In the genomic region with DNA sequence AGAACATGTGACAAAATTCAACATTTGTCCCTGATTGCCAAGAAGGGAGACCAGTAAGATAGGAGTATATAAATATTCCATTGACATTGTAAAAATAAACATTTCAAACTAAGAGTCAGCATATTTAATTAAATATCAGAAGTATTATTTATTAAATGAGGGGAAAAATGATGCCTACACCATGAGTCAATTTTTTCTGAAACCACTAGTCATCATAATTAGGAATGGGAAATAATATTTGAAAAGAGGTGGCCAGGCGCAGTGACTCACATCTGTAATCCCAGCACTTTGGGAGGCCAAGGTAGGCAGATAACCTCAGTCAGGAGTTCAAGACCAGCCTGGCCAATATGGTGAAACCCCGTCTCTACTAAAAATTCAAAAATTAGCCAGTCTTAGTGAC, we compare ENCODE assay signal across 18 cellular contexts. TPM values are rescaled to one million over a fixed set of nuclear protein-coding genes. Genes with fewer than 3 reads are reported as not detected.
DNase-seq lines count a peak whose midpoint lies in the region; ATAC-seq, FAIRE-seq and TF ChIP-seq lines count a peak whose summit lies in the region.
"Had no signal": no experiment of that assay in that cellular context is flagged by ENCODE, and none has a peak within 500 bp of the region (broad histone marks: within the 10 kb centered on the region; RNA-seq: fewer than 3 reads in every experiment).

No MANE protein-coding gene starts in this region.

- CTCF ChIA-PET in A549 (lab: Yijun Ruan, JAX) (interaction anchor here (0.7 to 1.1 kb wide), 3 partner anchors 41 to 212 kb away, joined by 3 read pairs; no protein-coding TSS in a partner anchor), K562 (lab: Yijun Ruan, JAX; ENCODE audit: low intra/inter-chr PET ratio) (no interaction called here)
- CTCF ChIA-PET in CD4-positive, alpha-beta memory T cell (lab: Charles Lee; ENCODE audit: partially characterized antibody) = interaction anchor here (0.9 kb wide), 1 partner anchor 21 kb away, joined by 3 read pairs; no protein-coding TSS in a partner anchor

- peaks cover 32 to 37% of the 10 kb centered on the region in 2 donors for H3K36me3 Mint-ChIP-seq in CD4-positive, alpha-beta memory T cell
- H3K36me3 Mint-ChIP-seq in GM23338 (ENCODE audit: low read depth) = peaks cover 4% of the 10 kb centered on the region; the same call in 1 of the 3 replicates

- H3K9me3 Mint-ChIP-seq in CD4-positive, alpha-beta memory T cell = no peaks in the 10 kb centered on the region
- no peaks in the 10 kb centered on the region for H3K9me3 Mint-ChIP-seq in GM23338

- no peaks in the 10 kb centered on the region for H3K27me3 Mint-ChIP-seq in CD4-positive, alpha-beta memory T cell
- H3K27me3 Mint-ChIP-seq in GM23338 (ENCODE audit: insufficient read depth, low read depth, poor library complexity) = no peaks in the 10 kb centered on the region
- H3K27me3 Mint-ChIP-seq: CD4-positive, CD25-positive, alpha-beta regulatory T cell; IgD-negative memory B cell had no signal

- POLR2A ChIA-PET in A549 (lab: Yijun Ruan, JAX) (no interaction called here), K562 (lab: Yijun Ruan, JAX) (no interaction called here)
- POLR2A ChIA-PET in CD4-positive, alpha-beta memory T cell (lab: Charles Lee; ENCODE audit: partially characterized antibody) = no interaction called here

- TF ChIP-seq RAD21 in A549 (conservative IDR thresholded peaks at IDR 0.05 in 1 of 2, IDR thresholded peaks at IDR 0.05 in 1 of 2) = no peak
- TF ChIP-seq RAD21 in K562 (CRISPR knock-in tag; conservative IDR thresholded peaks at IDR 0.05 in 1 of 2, IDR thresholded peaks at IDR 0.05 in 1 of 2) = no peak

- H3K9me2 ChIP-seq in GM23248 (ENCODE audit: insufficient read depth) = no peaks in the 10 kb centered on the region
- H3K9me2 ChIP-seq in GM23338 (ENCODE audit: insufficient read depth) = no peaks in the 10 kb centered on the region

- intact Hi-C loops in K562 (cut with micrococcal nuclease) = no loop called here
- intact Hi-C loops in CD4-positive, alpha-beta memory T cell (cut with micrococcal nuclease) = no loop called here

- H3K4me1 ChIP-seq in A549 = peaks cover 26% of the 10 kb centered on the region
- H3K4me1 ChIP-seq in GM23248 (ENCODE audit: insufficient read depth) = peaks cover 24% of the 10 kb centered on the region
- peaks cover 8% of the 10 kb centered on the region in 2 experiments; a peak in 4 of 5 replicates for H3K4me1 ChIP-seq in K562 (replicated peaks in 1 of 2; ENCODE audit: control insufficient read depth in 2 of 2, insufficient read depth in 2 of 2, low read length in 2 of 2)
- H3K4me1 ChIP-seq in CD4-positive, alpha-beta memory T cell (ENCODE audit: insufficient read depth, low read length) = peaks cover 13% of the 10 kb centered on the region
- no peaks in the 10 kb centered on the region for H3K4me1 ChIP-seq in GM23338 (ENCODE audit: insufficient read depth)
- H3K4me1 ChIP-seq: HAP-1 had no signal

- H2AFZ ChIP-seq in GM23248 (no peak overlapping the region), K562 (ENCODE audit: low read depth, low read length) (no peak overlapping the region), GM23338 (no peak overlapping the region)

- H3K4me3 ChIP-seq in A549 (no peak overlapping the region), GM23248 (no peak overlapping the region), K562 (no peak overlapping the region), fibroblast of pulmonary artery (replicated peaks; ENCODE audit: low read depth, low read length) (no peak overlapping the region), GM23338 (no peak overlapping the region)
- H3K4me3 ChIP-seq in CD4-positive, alpha-beta memory T cell (ENCODE audit: low read length in 2 of 2) = no peak overlapping the region
- H3K4me3 ChIP-seq: HAP-1 had no signal

- H4K20me1 ChIP-seq in GM23248 (ENCODE audit: insufficient read depth) (no peaks in the 10 kb centered on the region), K562 (replicated peaks; ENCODE audit: control insufficient read depth, insufficient read depth, low read length) (no peaks in the 10 kb centered on the region), GM23338 (replicated peaks; ENCODE audit: insufficient read depth) (peaks cover 7% of the 10 kb centered on the region; the same call in 1 of the 2 replicates)

- TF ChIP-seq EP300 in A549 (IDR thresholded peaks at IDR 0.05) (no peak), K562 (IDR thresholded peaks at IDR 0.05; ENCODE audit: low read length) (no peak)

- 82% methylated on average over 2 of the region's 2 CpGs for WGBS in A549 (ENCODE audit: missing lambda C conversion rate)
- whole genome bisulfite sequencing in GM23248 (ENCODE audit: low coverage in 1 of 2, low lambda C conversion rate in 2 of 2, missing lambda C conversion rate in 2 of 2), 2 experiments = 95 to 98% methylated on average over 2 of the region's 2 CpGs
- WGBS in K562 (ENCODE audit: insufficient coverage, low coverage, missing lambda C conversion rate) = 63% methylated on average over 2 of the region's 2 CpGs

- H3K4me3 Mint-ChIP-seq in CD4-positive, alpha-beta memory T cell = no peak overlapping the region
- H3K4me3 Mint-ChIP-seq in GM23338 = no peak overlapping the region
- H3K4me3 Mint-ChIP-seq: CD4-positive, CD25-positive, alpha-beta regulatory T cell; IgD-negative memory B cell had no signal

- H3K36me3 ChIP-seq in GM23248 (ENCODE audit: low read depth) (no peaks in the 10 kb centered on the region), K562 (ENCODE audit: control insufficient read depth, insufficient read depth, low read length) (peaks cover 32% of the 10 kb centered on the region; the same call in 1 of the 3 replicates), GM23338 (ENCODE audit: insufficient read depth) (no peaks in the 10 kb centered on the region)
- H3K36me3 ChIP-seq in CD4-positive, alpha-beta memory T cell (ENCODE audit: insufficient read depth, low read length) = peaks cover 23% of the 10 kb centered on the region

- peak overlapping the region in 1 of 2 experiments; percentile 56; a peak in 3 of 6 replicates for H3K27ac ChIP-seq in A549
- H3K27ac ChIP-seq in GM23248 = peak overlapping the region; percentile 27
- H3K27ac ChIP-seq in K562 (ENCODE audit: extremely low read depth, low read depth, low read length) = no peak overlapping the region
- H3K27ac ChIP-seq in CD4-positive, alpha-beta memory T cell (ENCODE audit: low read depth, low read length) = no peak overlapping the region
- H3K27ac ChIP-seq in GM23338 (ENCODE audit: low read depth) = no peak overlapping the region

- H3K4me2 ChIP-seq in A549 (peak overlapping the region; percentile 57; the same call in 1 of the 3 replicates), GM23248 (ENCODE audit: unreplicated experiment) (peak overlapping the region; percentile 9), K562 (ENCODE audit: insufficient read depth, low read length) (no peak overlapping the region), GM23338 (no peak overlapping the region)

- ATAC-seq in A549 = no peak
- no peak for ATAC-seq in K562
- ATAC-seq in GM23338 = no peak
- ATAC-seq in GM21390 (IDR thresholded peaks at IDR 0.05; ENCODE audit: unreplicated experiment) = no peak
- ATAC-seq: PC-3 had no signal

- H3K27me3 ChIP-seq in GM23248 (replicated peaks; ENCODE audit: insufficient read depth) = no peaks in the 10 kb centered on the region
- no peaks in the 10 kb centered on the region for H3K27me3 ChIP-seq in K562 (ENCODE audit: control insufficient read depth in 2 of 2, insufficient read depth in 2 of 2, low read length in 2 of 2)
- no peaks in the 10 kb centered on the region for H3K27me3 ChIP-seq in CD4-positive, alpha-beta memory T cell (ENCODE audit: insufficient read depth, low read length)
- no peaks in the 10 kb centered on the region for H3K27me3 ChIP-seq in GM23338 (ENCODE audit: insufficient read depth)

- H3K79me2 ChIP-seq in GM23248 (ENCODE audit: insufficient read depth) = 0 out of 2 replicates have a peak, but pooled peaks cover under 1% of the 10 kb centered on the region
- H3K79me2 ChIP-seq in K562 (ENCODE audit: control insufficient read depth, insufficient read depth, low read length) = no peaks in the 10 kb centered on the region
- no peaks in the 10 kb centered on the region for H3K79me2 ChIP-seq in GM23338 (replicated peaks; ENCODE audit: insufficient read depth)

- H3K9me3 ChIP-seq in A549 (no peaks in the 10 kb centered on the region), GM23248 (ENCODE audit: low read depth) (no peaks in the 10 kb centered on the region), K562 (replicated peaks; ENCODE audit: control insufficient read depth, insufficient read depth, low read depth, low read length) (no peaks in the 10 kb centered on the region)
- no peaks in the 10 kb centered on the region for H3K9me3 ChIP-seq in CD4-positive, alpha-beta memory T cell (ENCODE audit: control insufficient read depth in 1 of 2, low read length in 2 of 2)
- H3K9me3 ChIP-seq: HAP-1 had no signal

- DNase-seq in A549 (ENCODE audit: low read depth in 1 of 2, low spot score in 1 of 2) (no peak), GM23248 (peak; percentile 30), K562 (ENCODE audit: extremely low read depth in 1 of 4, low spot score in 3 of 4) (no peak), fibroblast of pulmonary artery (ENCODE audit: low read depth) (peak; percentile 17), GM23338 (ENCODE audit: low spot score) (no peak), DMS114 treated with DMSO at 0.1 percent for 48 hours (lab: John Stamatoyannopoulos, UW; ENCODE audit: unreplicated experiment) (no peak)
- no peak for DNase-seq in CD4-positive, alpha-beta memory T cell
- DNase-seq: CD4-positive, CD25-positive, alpha-beta regulatory T cell; DND-41; NCI-H1092; NCI-H2107; NCI-H345; PC-3 had no signal

- peaks cover 8 to 31% (median 16%) of the 10 kb centered on the region in 4 donors for H3K4me1 Mint-ChIP-seq in CD4-positive, alpha-beta memory T cell
- H3K4me1 Mint-ChIP-seq in GM23338 = no peaks in the 10 kb centered on the region
- H3K4me1 Mint-ChIP-seq: IgD-negative memory B cell had no signal

- in situ Hi-C loops in GM23248 (cut with MboI) (no loop called here), K562 (cut with MboI) (no loop called here)

- TF ChIP-seq CTCF in A549 (IDR thresholded peaks at IDR 0.05) (no peak), K562 (IDR thresholded peaks at IDR 0.05 in 2 of 3, conservative IDR thresholded peaks at IDR 0.05 in 1 of 3; ENCODE audit: insufficient read depth in 2 of 3, low read depth in 1 of 3, low read length in 3 of 3) (no peak), fibroblast of pulmonary artery (IDR thresholded peaks at IDR 0.05; ENCODE audit: low read length, missing control alignments) (no peak), GM23338 (conservative IDR thresholded peaks at IDR 0.05; ENCODE audit: low read depth in 2 of 2) (no peak)

- peaks cover 25% of the 10 kb centered on the region for H3F3A ChIP-seq in GM23248 (ENCODE audit: insufficient read depth)
- no peaks in the 10 kb centered on the region for H3F3A ChIP-seq in GM23338 (replicated peaks; ENCODE audit: low read depth)

- FAIRE-seq in A549 (lab: Jason Lieb, UNC) = no peak
- no peak for FAIRE-seq in K562 (lab: Jason Lieb, UNC)
- FAIRE-seq: D721Med had no signal

- no TSS peak for BruUV-seq in K562 (replicated peaks; lab: Mats Ljungman, UMichigan)

- no peak overlapping the region for H3K9ac ChIP-seq in GM23248
- no peak overlapping the region for H3K9ac ChIP-seq in K562 (ENCODE audit: insufficient read depth in 1 of 2, low read depth in 2 of 2, low read length in 2 of 2)

- H3K9me1 ChIP-seq in K562 (ENCODE audit: control insufficient read depth, insufficient read depth, low read length) = no peaks in the 10 kb centered on the region

- TF ChIP-seq POLR2A in A549 (IDR thresholded peaks at IDR 0.05; ENCODE audit: low read length) (no peak), K562 (conservative IDR thresholded peaks at IDR 0.05) (no peak)

- no peak overlapping the region for H3K27ac Mint-ChIP-seq in CD4-positive, alpha-beta memory T cell
- H3K27ac Mint-ChIP-seq in GM23338 = no peak overlapping the region
- H3K27ac Mint-ChIP-seq: CD4-positive, CD25-positive, alpha-beta regulatory T cell had no signal

RNA-seq across cellular contexts. Expression of a gene that starts 2.1 kb away (rescaled TPM):
- polyA plus RNA-seq in A549 (2011; rRNA removed) (1.1 and 1.3 TPM in 2 replicates), A549 (2017; fragmentation: RNase III; extraction: RNeasy Plus Mini Kit Qiagen cat#74134 plus additional on column Dnase treatment) (1.5 to 2.1 TPM (median 1.9 TPM) in 3 replicates), GM23248 (2016; fragmentation: Nextera tagmentation; extraction: Ambion mirVana) (6.0 and 6.8 TPM in 2 replicates), K562 (2011; rRNA removed) (0.92 and 1.2 TPM in 2 replicates), K562 (2014; fragmentation: Illumina TruSeq; extraction: Trizol) (0.25 and 0.93 TPM in 2 replicates), K562 (2014; fragmentation: Nextera tagmentation; extraction: Ambion mirVana) (not detected), K562 (2014; rRNA removed) (0.30 and 0.51 TPM in 2 replicates), GM23338 (2016; fragmentation: Nextera tagmentation; extraction: Ambion mirVana) (1.8 and 1.9 TPM in 2 replicates)
- polyA plus RNA-seq in A549 (2012; cell fraction: cytosol; rRNA removed) = 1.9 and 2.7 TPM in 2 replicates
- 1.4 and 1.6 TPM in 2 replicates for polyA plus RNA-seq in A549 (2012; cell fraction: nucleus; rRNA removed)
- polyA minus RNA-seq in A549 (2011; rRNA and poly(A)+ RNA removed) = 1.3 and 2.6 TPM in 2 replicates
- total RNA-seq in GM23248 (2014; rRNA removed; shearing (Covaris generic)) = 2.1 and 3.1 TPM in 2 replicates
- 1.5 and 1.6 TPM in 2 replicates for total RNA-seq in K562 (2011; cell fraction: chromatin; rRNA removed; ENCODE audit: low replicate concordance)
- 2.0 and 3.3 TPM in 2 replicates for total RNA-seq in K562 (2011; cell fraction: nucleolus; rRNA removed)
- 1.9 and 2.7 TPM in 2 replicates for total RNA-seq in K562 (2011; cell fraction: nucleoplasm; rRNA removed)
- total RNA-seq in K562 (2014; rRNA removed) (1.1 and 1.9 TPM in 2 replicates), K562 (2014; rRNA removed; fragmentation: Illumina TruSeq; extraction: Trizol) (0.22 and 0.40 TPM in 2 replicates), K562 (2015; rRNA removed; fragmentation: Illumina TruSeq; extraction: Trizol) (2.3 and 2.6 TPM in 2 replicates), K562 (2021) (2.4 and 2.7 TPM in 2 replicates)
- 0.86 and 2.9 TPM in 2 replicates for polyA plus RNA-seq in K562 (2011; cell fraction: cytosol; rRNA removed)
- 1.2 and 3.4 TPM in 2 replicates for polyA plus RNA-seq in K562 (2011; cell fraction: nucleus; rRNA removed)
- polyA plus RNA-seq in K562 (2012) = 3.1 and 3.8 TPM in 2 replicates
- 0.30 and 0.77 TPM in 2 replicates for polyA minus RNA-seq in K562 (2011; rRNA and poly(A)+ RNA removed)
- polyA minus RNA-seq in K562 (2011; cell fraction: cytosol; rRNA and poly(A)+ RNA removed) = 2.7 TPM in 1 of 2 replicates, not detected in the other
- 1.00 and 2.4 TPM in 2 replicates for polyA minus RNA-seq in K562 (2011; cell fraction: nucleus; rRNA and poly(A)+ RNA removed)
- total RNA-seq in CD4-positive, alpha-beta memory T cell = 10 to 100 TPM; 12.2 to 13.4 TPM
- polyA plus RNA-seq in CD4-positive, alpha-beta memory T cell = 1 to 10 TPM in 1 of 2 donors, under 1 TPM in 1; 0.80 to 1.6 TPM
- 1.4 TPM in 1 of 2 replicates, not detected in the other for total RNA-seq in GM23338 (2014; rRNA removed; shearing (Covaris generic))
- polyA plus RNA-seq: IgD-negative memory B cell had no signal

RNA-seq across cellular contexts. Expression of a gene that starts 10.9 kb away (rescaled TPM):
- 0.09 TPM in 1 of 2 replicates, not detected in the other for polyA plus RNA-seq in A549 (2011; rRNA removed)
- polyA plus RNA-seq in A549 (2012; cell fraction: cytosol; rRNA removed) = 0.04 TPM in 1 of 2 replicates, not detected in the other
- polyA plus RNA-seq in A549 (2012; cell fraction: nucleus; rRNA removed) = 0.16 and 0.33 TPM in 2 replicates
- 0.09 to 0.15 TPM in 2 of 3 replicates, not detected in the other for polyA plus RNA-seq in A549 (2017; fragmentation: RNase III; extraction: RNeasy Plus Mini Kit Qiagen cat#74134 plus additional on column Dnase treatment)
- not detected in 2 replicates for polyA minus RNA-seq in A549 (2011; rRNA and poly(A)+ RNA removed)
- total RNA-seq in GM23248 (2014; rRNA removed; shearing (Covaris generic)) = not detected in 2 replicates
- not detected in 2 replicates for polyA plus RNA-seq in GM23248 (2016; fragmentation: Nextera tagmentation; extraction: Ambion mirVana)
- not detected in 2 replicates for total RNA-seq in K562 (2011; cell fraction: chromatin; rRNA removed; ENCODE audit: low replicate concordance)
- total RNA-seq in K562 (2011; cell fraction: nucleolus; rRNA removed) = 0.39 TPM in 1 of 2 replicates, not detected in the other
- total RNA-seq in K562 (2011; cell fraction: nucleoplasm; rRNA removed) = not detected in 2 replicates
- not detected in 2 replicates for total RNA-seq in K562 (2014; rRNA removed)
- total RNA-seq in K562 (2014; rRNA removed; fragmentation: Illumina TruSeq; extraction: Trizol) = not detected in 2 replicates
- total RNA-seq in K562 (2015; rRNA removed; fragmentation: Illumina TruSeq; extraction: Trizol) = not detected in 2 replicates
- not detected in 2 replicates for total RNA-seq in K562 (2021)
- polyA plus RNA-seq in K562 (2011; rRNA removed) = not detected in 2 replicates
- 0.31 TPM in 1 of 2 replicates, not detected in the other for polyA plus RNA-seq in K562 (2011; cell fraction: cytosol; rRNA removed)
- polyA plus RNA-seq in K562 (2011; cell fraction: nucleus; rRNA removed) = 0.11 TPM in 1 of 2 replicates, not detected in the other
- polyA plus RNA-seq in K562 (2012) = 0.17 TPM in 1 of 2 replicates, not detected in the other
- polyA plus RNA-seq in K562 (2014; fragmentation: Illumina TruSeq; extraction: Trizol) = not detected in 2 replicates
- polyA plus RNA-seq in K562 (2014; fragmentation: Nextera tagmentation; extraction: Ambion mirVana) = not detected
- polyA plus RNA-seq in K562 (2014; rRNA removed) = not detected in 2 replicates
- polyA minus RNA-seq in K562 (2011; rRNA and poly(A)+ RNA removed) = not detected in 2 replicates
- not detected in 2 replicates for polyA minus RNA-seq in K562 (2011; cell fraction: cytosol; rRNA and poly(A)+ RNA removed)
- polyA minus RNA-seq in K562 (2011; cell fraction: nucleus; rRNA and poly(A)+ RNA removed) = not detected in 2 replicates
- under 1 TPM; 0.72 to 0.79 TPM for total RNA-seq in CD4-positive, alpha-beta memory T cell
- polyA plus RNA-seq in CD4-positive, alpha-beta memory T cell = not detected
- total RNA-seq in GM23338 (2014; rRNA removed; shearing (Covaris generic)) = not detected in 2 replicates
- polyA plus RNA-seq in GM23338 (2016; fragmentation: Nextera tagmentation; extraction: Ambion mirVana) = not detected in 2 replicates
- total RNA-seq: A673, PC-3 had no signal
- polyA plus RNA-seq: CD4-positive, CD25-positive, alpha-beta regulatory T cell; IgD-negative memory B cell had no signal

RNA-seq across cellular contexts. Expression of a gene that starts 16.0 kb away (rescaled TPM):
- polyA plus RNA-seq in A549 (2011; rRNA removed) (85.1 and 96.5 TPM in 2 replicates), A549 (2017; fragmentation: RNase III; extraction: RNeasy Plus Mini Kit Qiagen cat#74134 plus additional on column Dnase treatment) (72.8 to 104 TPM (median 87.0 TPM) in 3 replicates), GM23248 (2016; fragmentation: Nextera tagmentation; extraction: Ambion mirVana) (107 and 108 TPM in 2 replicates), K562 (2011; rRNA removed) (120 and 126 TPM in 2 replicates), K562 (2014; fragmentation: Illumina TruSeq; extraction: Trizol) (118 and 123 TPM in 2 replicates), K562 (2014; fragmentation: Nextera tagmentation; extraction: Ambion mirVana) (100 to 1,000 TPM; 305 to 322 TPM), K562 (2014; rRNA removed) (147 and 173 TPM in 2 replicates), GM23338 (2016; fragmentation: Nextera tagmentation; extraction: Ambion mirVana) (60.0 and 61.5 TPM in 2 replicates)
- 134 and 167 TPM in 2 replicates for polyA plus RNA-seq in A549 (2012; cell fraction: cytosol; rRNA removed)
- polyA plus RNA-seq in A549 (2012; cell fraction: nucleus; rRNA removed) = 43.2 and 60.1 TPM in 2 replicates
- polyA minus RNA-seq in A549 (2011; rRNA and poly(A)+ RNA removed) = 20.9 and 23.0 TPM in 2 replicates
- total RNA-seq in GM23248 (2014; rRNA removed; shearing (Covaris generic)) = 64.2 and 130 TPM in 2 replicates
- total RNA-seq in K562 (2011; cell fraction: chromatin; rRNA removed; ENCODE audit: low replicate concordance) = 37.1 and 42.1 TPM in 2 replicates
- total RNA-seq in K562 (2011; cell fraction: nucleolus; rRNA removed) = 64.2 and 67.9 TPM in 2 replicates
- total RNA-seq in K562 (2011; cell fraction: nucleoplasm; rRNA removed) = 81.1 and 85.6 TPM in 2 replicates
- total RNA-seq in K562 (2014; rRNA removed) (99.8 and 113 TPM in 2 replicates), K562 (2014; rRNA removed; fragmentation: Illumina TruSeq; extraction: Trizol) (89.8 and 91.5 TPM in 2 replicates), K562 (2015; rRNA removed; fragmentation: Illumina TruSeq; extraction: Trizol) (93.6 and 111 TPM in 2 replicates), K562 (2021) (84.8 and 91.1 TPM in 2 replicates)
- 170 and 189 TPM in 2 replicates for polyA plus RNA-seq in K562 (2011; cell fraction: cytosol; rRNA removed)
- 53.4 and 65.8 TPM in 2 replicates for polyA plus RNA-seq in K562 (2011; cell fraction: nucleus; rRNA removed)
- polyA plus RNA-seq in K562 (2012) = 128 and 163 TPM in 2 replicates
- 32.1 and 36.2 TPM in 2 replicates for polyA minus RNA-seq in K562 (2011; rRNA and poly(A)+ RNA removed)
- 24.0 and 27.7 TPM in 2 replicates for polyA minus RNA-seq in K562 (2011; cell fraction: cytosol; rRNA and poly(A)+ RNA removed)
- 6.9 and 18.0 TPM in 2 replicates for polyA minus RNA-seq in K562 (2011; cell fraction: nucleus; rRNA and poly(A)+ RNA removed)
- 10 to 100 TPM; 71.0 to 76.6 TPM for total RNA-seq in CD4-positive, alpha-beta memory T cell
- polyA plus RNA-seq in CD4-positive, alpha-beta memory T cell = 100 to 1,000 TPM; 154 to 173 TPM
- total RNA-seq in GM23338 (2014; rRNA removed; shearing (Covaris generic)) = 15.7 and 25.5 TPM in 2 replicates

RNA-seq across cellular contexts. Expression of a gene that starts 18.4 kb away (rescaled TPM):
- polyA plus RNA-seq in A549 (2011; rRNA removed) (29.5 and 36.3 TPM in 2 replicates), A549 (2017; fragmentation: RNase III; extraction: RNeasy Plus Mini Kit Qiagen cat#74134 plus additional on column Dnase treatment) (13.5 to 16.2 TPM (median 13.9 TPM) in 3 replicates), GM23248 (2016; fragmentation: Nextera tagmentation; extraction: Ambion mirVana) (27.9 and 28.2 TPM in 2 replicates), K562 (2011; rRNA removed) (10.2 TPM in 2 replicates), K562 (2014; fragmentation: Illumina TruSeq; extraction: Trizol) (4.3 and 4.8 TPM in 2 replicates), K562 (2014; fragmentation: Nextera tagmentation; extraction: Ambion mirVana) (1 to 10 TPM; 1.1 to 1.2 TPM), K562 (2014; rRNA removed) (4.8 and 6.2 TPM in 2 replicates), GM23338 (2016; fragmentation: Nextera tagmentation; extraction: Ambion mirVana) (1.4 and 1.8 TPM in 2 replicates)
- polyA plus RNA-seq in A549 (2012; cell fraction: cytosol; rRNA removed) = 9.1 and 11.1 TPM in 2 replicates
- 11.3 and 15.0 TPM in 2 replicates for polyA plus RNA-seq in A549 (2012; cell fraction: nucleus; rRNA removed)
- 31.4 and 40.6 TPM in 2 replicates for polyA minus RNA-seq in A549 (2011; rRNA and poly(A)+ RNA removed)
- 57.5 and 58.8 TPM in 2 replicates for total RNA-seq in GM23248 (2014; rRNA removed; shearing (Covaris generic))
- total RNA-seq in K562 (2011; cell fraction: chromatin; rRNA removed; ENCODE audit: low replicate concordance) = 11.4 and 16.7 TPM in 2 replicates
- 9.3 TPM in 2 replicates for total RNA-seq in K562 (2011; cell fraction: nucleolus; rRNA removed)
- total RNA-seq in K562 (2011; cell fraction: nucleoplasm; rRNA removed) = 10.7 and 11.0 TPM in 2 replicates
- total RNA-seq in K562 (2014; rRNA removed) (4.3 and 5.8 TPM in 2 replicates), K562 (2014; rRNA removed; fragmentation: Illumina TruSeq; extraction: Trizol) (4.8 and 6.2 TPM in 2 replicates), K562 (2015; rRNA removed; fragmentation: Illumina TruSeq; extraction: Trizol) (4.9 and 5.3 TPM in 2 replicates), K562 (2021) (4.7 and 5.7 TPM in 2 replicates)
- 5.3 and 6.3 TPM in 2 replicates for polyA plus RNA-seq in K562 (2011; cell fraction: cytosol; rRNA removed)
- polyA plus RNA-seq in K562 (2011; cell fraction: nucleus; rRNA removed) = 14.4 and 19.8 TPM in 2 replicates
- polyA plus RNA-seq in K562 (2012) = 6.3 and 13.2 TPM in 2 replicates
- polyA minus RNA-seq in K562 (2011; rRNA and poly(A)+ RNA removed) = 10.4 and 18.0 TPM in 2 replicates
- polyA minus RNA-seq in K562 (2011; cell fraction: cytosol; rRNA and poly(A)+ RNA removed) = 3.4 and 6.0 TPM in 2 replicates
- 5.3 and 6.9 TPM in 2 replicates for polyA minus RNA-seq in K562 (2011; cell fraction: nucleus; rRNA and poly(A)+ RNA removed)
- total RNA-seq in CD4-positive, alpha-beta memory T cell = 10 to 100 TPM in 1 of 2 experiments, 1 to 10 TPM in 1; 9.0 to 10.2 TPM
- polyA plus RNA-seq in CD4-positive, alpha-beta memory T cell = 1 to 10 TPM; 3.9 to 5.9 TPM
- 4.2 and 5.4 TPM in 2 replicates for total RNA-seq in GM23338 (2014; rRNA removed; shearing (Covaris generic))

RNA-seq across cellular contexts. Expression of a gene that starts 36.1 kb away (rescaled TPM):
- polyA plus RNA-seq in A549 (2011; rRNA removed) (33.9 and 36.1 TPM in 2 replicates), A549 (2017; fragmentation: RNase III; extraction: RNeasy Plus Mini Kit Qiagen cat#74134 plus additional on column Dnase treatment) (36.0 to 45.9 TPM (median 37.2 TPM) in 3 replicates), GM23248 (2016; fragmentation: Nextera tagmentation; extraction: Ambion mirVana) (43.9 and 47.0 TPM in 2 replicates), K562 (2011; rRNA removed) (24.5 and 24.7 TPM in 2 replicates), K562 (2014; fragmentation: Illumina TruSeq; extraction: Trizol) (29.1 and 29.8 TPM in 2 replicates), K562 (2014; fragmentation: Nextera tagmentation; extraction: Ambion mirVana) (1 to 10 TPM; 4.6 to 8.3 TPM), K562 (2014; rRNA removed) (28.2 and 29.9 TPM in 2 replicates), GM23338 (2016; fragmentation: Nextera tagmentation; extraction: Ambion mirVana) (16.6 and 17.5 TPM in 2 replicates)
- polyA plus RNA-seq in A549 (2012; cell fraction: cytosol; rRNA removed) = 56.7 and 77.4 TPM in 2 replicates
- 64.2 and 71.5 TPM in 2 replicates for polyA plus RNA-seq in A549 (2012; cell fraction: nucleus; rRNA removed)
- polyA minus RNA-seq in A549 (2011; rRNA and poly(A)+ RNA removed) = 44.8 and 46.3 TPM in 2 replicates
- 21.9 and 32.6 TPM in 2 replicates for total RNA-seq in GM23248 (2014; rRNA removed; shearing (Covaris generic))
- 14.6 and 32.5 TPM in 2 replicates for total RNA-seq in K562 (2011; cell fraction: chromatin; rRNA removed; ENCODE audit: low replicate concordance)
- 29.5 and 37.2 TPM in 2 replicates for total RNA-seq in K562 (2011; cell fraction: nucleolus; rRNA removed)
- 28.2 and 47.6 TPM in 2 replicates for total RNA-seq in K562 (2011; cell fraction: nucleoplasm; rRNA removed)
- total RNA-seq in K562 (2014; rRNA removed) (12.9 and 18.3 TPM in 2 replicates), K562 (2014; rRNA removed; fragmentation: Illumina TruSeq; extraction: Trizol) (13.1 and 13.4 TPM in 2 replicates), K562 (2015; rRNA removed; fragmentation: Illumina TruSeq; extraction: Trizol) (15.8 and 17.5 TPM in 2 replicates), K562 (2021) (33.4 and 34.5 TPM in 2 replicates)
- 26.9 and 52.8 TPM in 2 replicates for polyA plus RNA-seq in K562 (2011; cell fraction: cytosol; rRNA removed)
- polyA plus RNA-seq in K562 (2011; cell fraction: nucleus; rRNA removed) = 16.3 and 19.8 TPM in 2 replicates
- 27.1 and 39.9 TPM in 2 replicates for polyA plus RNA-seq in K562 (2012)
- polyA minus RNA-seq in K562 (2011; rRNA and poly(A)+ RNA removed) = 8.2 and 14.0 TPM in 2 replicates
- polyA minus RNA-seq in K562 (2011; cell fraction: cytosol; rRNA and poly(A)+ RNA removed) = 10.8 and 12.8 TPM in 2 replicates
- polyA minus RNA-seq in K562 (2011; cell fraction: nucleus; rRNA and poly(A)+ RNA removed) = 6.7 and 7.3 TPM in 2 replicates
- total RNA-seq in CD4-positive, alpha-beta memory T cell = 10 to 100 TPM; 74.2 to 74.3 TPM
- polyA plus RNA-seq in CD4-positive, alpha-beta memory T cell = 100 to 1,000 TPM in 1 of 2 donors, 10 to 100 TPM in 1; 98.8 to 105 TPM
- total RNA-seq in GM23338 (2014; rRNA removed; shearing (Covaris generic)) = 16.4 and 20.0 TPM in 2 replicates

Comparison
In these comparisons a context has a peak if more than half of its experiments do, and no peak if none do; other contexts are left out.
1. DNase-seq: peak in GM23248 (single experiment) and fibroblast of pulmonary artery (single experiment); none in A549 (0 of 2), K562 (0 of 4), CD4-positive, alpha-beta memory T cell (0 of 5), GM23338 (single experiment) and DMS114 treated with DMSO at 0.1 percent for 48 hours (single experiment).
2. H3K4me2 ChIP-seq: peak in A549 (single experiment) and GM23248 (single experiment); none in K562 (single experiment) and GM23338 (single experiment).